Comparison of ENCODE assay signal across 16 cellular contexts in the genomic region with DNA sequence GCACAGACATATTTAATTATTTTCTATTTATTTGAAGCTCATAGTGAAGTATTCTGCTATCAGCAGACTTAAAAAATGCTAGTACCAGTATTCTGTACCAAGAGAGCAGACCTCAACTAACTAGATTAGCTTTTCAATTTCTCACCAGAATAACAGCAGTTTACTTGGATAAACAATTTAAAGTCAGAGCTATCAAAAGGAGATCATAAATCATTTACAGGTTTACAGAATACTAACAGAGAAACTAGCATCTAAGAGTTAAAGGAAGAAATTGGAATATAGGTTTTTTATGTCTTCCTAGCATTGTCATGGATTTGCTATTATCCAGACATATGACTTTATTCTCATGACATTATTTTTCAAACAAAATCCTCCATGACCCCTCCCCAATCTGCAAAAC. TPM values are rescaled to one million over a fixed set of nuclear protein-coding genes. Genes with fewer than 3 reads are reported as not detected.
A peak's percentile ranks its signal among the peaks of the same experiment; 100 is the strongest.
DNase-seq lines count a peak whose midpoint lies in the region; ATAC-seq and TF ChIP-seq lines count a peak whose summit lies in the region.
"Had no signal": no experiment of that assay in that cellular context is flagged by ENCODE, and none has a peak within 500 bp of the region (broad histone marks: within the 10 kb centered on the region; RNA-seq: fewer than 3 reads in every experiment).

No MANE protein-coding gene starts in this region.

- TF ChIP-seq POLR2A in transverse colon (IDR thresholded peaks at IDR 0.05), result no peak

- no peaks in the 10 kb centered on the region for H3K27me3 Mint-ChIP-seq in activated naive CD8-positive, alpha-beta T cell
- peaks cover 0 to 8% (median 0%) of the 10 kb centered on the region in 5 donors for H3K27me3 Mint-ChIP-seq in naive thymus-derived CD8-positive, alpha-beta T cell

- no peaks in the 10 kb centered on the region for H3K36me3 ChIP-seq in transverse colon

- no peak overlapping the region for H3K4me3 ChIP-seq in transverse colon

- no peak for DNase-seq in activated naive CD4-positive, alpha-beta T cell treated with anti-CD3 and anti-CD28 coated beads, Interleukin-2, amount 50 U/mL, for 72 hours (ENCODE audit: low spot score in 2 of 2)
- DNase-seq in activated naive CD4-positive, alpha-beta T cell treated with Interleukin-2 at 50 U/mL for 16 hours, result no peak
- no peak for DNase-seq in naive thymus-derived CD8-positive, alpha-beta T cell
- DNase-seq in transverse colon, result no peak
- DNase-seq in SW480 (ENCODE audit: low spot score), result no peak
- DNase-seq in COLO668 (lab: John Stamatoyannopoulos, UW; ENCODE audit: unreplicated experiment), result no peak
- DNase-seq: cortex of kidney; DMS53; GM23248; hippocampal formation; NCI-H1105; NCI-H2227 treated with DMSO at 0.1 percent for 48 hours; stimulated activated naive CD4-positive, alpha-beta T cell treated with Interleukin-2 at 50 U/mL for 16 hours had no signal

- H3K27me3 ChIP-seq in transverse colon, result no peaks in the 10 kb centered on the region

- in situ Hi-C loops in transverse colon (cut with MboI; ENCODE audit: low pct_ligation_motif_present in 1 of 4, low pct_unique_long_range_greater_than_20kb in 1 of 4, low sequenced_read_pairs in 3 of 4), result no loop called here

- H3K9me3 Mint-ChIP-seq in activated naive CD4-positive, alpha-beta T cell treated with anti-CD3 and anti-CD28 coated beads, Interleukin-2, amount 50 U/mL, for 72 hours, result peaks cover 4 to 6% of the 10 kb centered on the region in 2 donors
- H3K9me3 Mint-ChIP-seq in activated naive CD8-positive, alpha-beta T cell (ENCODE audit: low read depth), result no peaks in the 10 kb centered on the region
- H3K9me3 Mint-ChIP-seq in naive thymus-derived CD8-positive, alpha-beta T cell, result peaks cover 0 to 5% (median 0%) of the 10 kb centered on the region in 9 donors
- H3K9me3 Mint-ChIP-seq: nephron had no signal

- H3K27ac Mint-ChIP-seq in activated naive CD4-positive, alpha-beta T cell treated with anti-CD3 and anti-CD28 coated beads, Interleukin-2, amount 50 U/mL, for 72 hours, result peak overlapping the region; percentile 95 to 98
- H3K27ac Mint-ChIP-seq in activated naive CD8-positive, alpha-beta T cell, result peak overlapping the region; percentile 98
- H3K27ac Mint-ChIP-seq in naive thymus-derived CD8-positive, alpha-beta T cell, result peak overlapping the region; percentile 97 to 100 (median 99)
- H3K27ac Mint-ChIP-seq: nephron had no signal

- H3K27ac ChIP-seq in transverse colon, result peak overlapping the region; percentile 44 to 97 (median 93)
- H3K27ac ChIP-seq: GM23248 had no signal

- POLR2A ChIA-PET in naive thymus-derived CD8-positive, alpha-beta T cell (lab: Charles Lee), result interaction anchor here (1.0 kb wide), 2 partner anchors 13 to 113 kb away, joined by 3 to 6 read pairs; partner anchors contain the start of gene KAT7

- TF ChIP-seq CTCF in transverse colon (IDR thresholded peaks at IDR 0.05), result no peak

- intact Hi-C loops in transverse colon (cut with DNase I; ENCODE audit: low total_unique reads), result no loop called here

- H3K4me1 Mint-ChIP-seq in activated naive CD8-positive, alpha-beta T cell (ENCODE audit: low read depth), result peaks cover 73% of the 10 kb centered on the region
- peaks cover 43 to 81% (median 76%) of the 10 kb centered on the region in 4 donors for H3K4me1 Mint-ChIP-seq in naive thymus-derived CD8-positive, alpha-beta T cell

- ATAC-seq in activated naive CD4-positive, alpha-beta T cell treated with anti-CD3 and anti-CD28 coated beads, Interleukin-2, amount 50 U/mL, for 72 hours, result no peak
- ATAC-seq in naive thymus-derived CD8-positive, alpha-beta T cell, result no peak
- ATAC-seq in GM21423 (IDR thresholded peaks at IDR 0.05; ENCODE audit: unreplicated experiment), result no peak

- no peak for TF ChIP-seq EP300 in transverse colon (IDR thresholded peaks at IDR 0.05; ENCODE audit: low read depth)

- H3K36me3 Mint-ChIP-seq in activated naive CD4-positive, alpha-beta T cell treated with anti-CD3 and anti-CD28 coated beads, Interleukin-2, amount 50 U/mL, for 72 hours, result peaks cover 15 to 20% of the 10 kb centered on the region in 2 donors
- H3K36me3 Mint-ChIP-seq in activated naive CD8-positive, alpha-beta T cell, result peaks cover 12% of the 10 kb centered on the region
- peaks cover 4 to 48% (median 5%) of the 10 kb centered on the region in 3 donors for H3K36me3 Mint-ChIP-seq in naive thymus-derived CD8-positive, alpha-beta T cell

- peaks cover 16 to 75% (median 53%) of the 10 kb centered on the region in 4 donors for H3K4me1 ChIP-seq in transverse colon

- peak overlapping the region; percentile 96 for H3K4me3 Mint-ChIP-seq in activated naive CD8-positive, alpha-beta T cell
- peak overlapping the region in 8 of 10 donors; percentile 5 to 99 (median 92) for H3K4me3 Mint-ChIP-seq in naive thymus-derived CD8-positive, alpha-beta T cell

- no peaks in the 10 kb centered on the region for H3K9me3 ChIP-seq in transverse colon

RNA-seq across cellular contexts. Expression of gene SPOP, which starts 3.4 kb away (rescaled TPM):
- total RNA-seq in activated naive CD4-positive, alpha-beta T cell treated with anti-CD3 and anti-CD28 coated beads, Interleukin-2, amount 50 U/mL, for 72 hours, result 10 to 100 TPM; 66.9 to 70.3 TPM
- total RNA-seq in naive thymus-derived CD8-positive, alpha-beta T cell, result 10 to 100 TPM; 91.0 to 92.0 TPM
- 100 to 1,000 TPM in 2 of 3 donors, 10 to 100 TPM in 1; 75.9 to 126 (median 103) TPM for polyA plus RNA-seq in naive thymus-derived CD8-positive, alpha-beta T cell
- 100 to 1,000 TPM in 1 of 4 donors, 10 to 100 TPM in 3; 75.6 to 352 (median 95.3) TPM for total RNA-seq in transverse colon

RNA-seq across cellular contexts. Expression of gene SLC35B1, which starts 33.3 kb away (rescaled TPM):
- total RNA-seq in activated naive CD4-positive, alpha-beta T cell treated with anti-CD3 and anti-CD28 coated beads, Interleukin-2, amount 50 U/mL, for 72 hours, result 10 to 100 TPM; 36.2 to 44.1 TPM
- total RNA-seq in naive thymus-derived CD8-positive, alpha-beta T cell, result 10 to 100 TPM; 38.8 to 39.7 TPM
- 10 to 100 TPM; 20.3 to 27.4 (median 21.8) TPM for polyA plus RNA-seq in naive thymus-derived CD8-positive, alpha-beta T cell
- total RNA-seq in transverse colon, result 10 to 100 TPM; 23.5 to 73.3 (median 56.2) TPM
